ENCODE assay signal across 1 cellular context in the genomic region with DNA sequence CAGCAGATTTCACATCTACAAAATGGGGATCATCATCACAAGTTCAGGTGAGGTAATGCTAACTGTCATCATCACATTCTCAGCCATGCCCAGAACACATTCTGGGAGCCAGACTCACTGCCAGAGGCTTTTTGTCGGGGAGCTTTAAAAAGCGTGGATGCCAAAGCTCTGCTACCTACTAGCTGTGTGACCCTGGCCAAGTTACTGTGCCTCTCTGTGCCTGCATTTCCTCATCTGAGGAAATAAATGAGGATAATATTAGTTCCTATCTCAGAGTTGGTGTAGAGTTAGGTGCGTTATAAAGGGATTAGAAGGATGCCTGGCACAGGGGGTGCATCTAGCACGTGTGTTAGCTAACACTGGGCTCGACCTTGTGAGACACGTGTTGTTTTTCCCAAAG.
TF ChIP-seq lines count a peak whose summit lies in the region.

No MANE protein-coding gene starts in this region.

TF ChIP-seq in HepG2, 621 proteins besides CTCF, POLR2A, EP300 and RAD21:
- TF ChIP-seq, protein P1, sequence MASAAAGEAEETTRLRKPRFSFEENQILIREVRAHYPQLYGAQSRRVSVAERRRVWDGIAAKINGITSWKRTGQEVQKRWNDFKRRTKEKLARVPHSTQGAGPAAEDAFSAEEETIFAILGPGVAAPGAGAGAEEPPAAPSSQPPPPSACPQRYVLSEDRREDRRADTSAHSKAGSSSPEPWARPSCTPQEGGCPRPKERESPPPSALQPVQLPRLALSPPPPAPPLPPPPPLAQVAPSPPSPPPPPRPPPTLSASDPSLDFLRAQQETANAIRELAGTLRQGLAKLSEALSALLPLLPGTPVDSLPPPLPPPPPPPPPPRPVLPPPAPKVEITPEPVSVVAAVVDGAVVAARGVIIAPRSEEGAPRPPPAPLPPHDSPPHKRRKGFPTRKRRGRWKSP (CRISPR knock-in tag; IDR thresholded peaks at IDR 0.05), result no peak
- TF ChIP-seq, protein P2, sequence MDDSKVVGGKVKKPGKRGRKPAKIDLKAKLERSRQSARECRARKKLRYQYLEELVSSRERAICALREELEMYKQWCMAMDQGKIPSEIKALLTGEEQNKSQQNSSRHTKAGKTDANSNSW (CRISPR knock-in tag; IDR thresholded peaks at IDR 0.05; ENCODE audit: borderline replicate concordance), result no peak
- TF ChIP-seq KLF6 (CRISPR knock-in tag; IDR thresholded peaks at IDR 0.05), result no peak
- TF ChIP-seq, protein P3, sequence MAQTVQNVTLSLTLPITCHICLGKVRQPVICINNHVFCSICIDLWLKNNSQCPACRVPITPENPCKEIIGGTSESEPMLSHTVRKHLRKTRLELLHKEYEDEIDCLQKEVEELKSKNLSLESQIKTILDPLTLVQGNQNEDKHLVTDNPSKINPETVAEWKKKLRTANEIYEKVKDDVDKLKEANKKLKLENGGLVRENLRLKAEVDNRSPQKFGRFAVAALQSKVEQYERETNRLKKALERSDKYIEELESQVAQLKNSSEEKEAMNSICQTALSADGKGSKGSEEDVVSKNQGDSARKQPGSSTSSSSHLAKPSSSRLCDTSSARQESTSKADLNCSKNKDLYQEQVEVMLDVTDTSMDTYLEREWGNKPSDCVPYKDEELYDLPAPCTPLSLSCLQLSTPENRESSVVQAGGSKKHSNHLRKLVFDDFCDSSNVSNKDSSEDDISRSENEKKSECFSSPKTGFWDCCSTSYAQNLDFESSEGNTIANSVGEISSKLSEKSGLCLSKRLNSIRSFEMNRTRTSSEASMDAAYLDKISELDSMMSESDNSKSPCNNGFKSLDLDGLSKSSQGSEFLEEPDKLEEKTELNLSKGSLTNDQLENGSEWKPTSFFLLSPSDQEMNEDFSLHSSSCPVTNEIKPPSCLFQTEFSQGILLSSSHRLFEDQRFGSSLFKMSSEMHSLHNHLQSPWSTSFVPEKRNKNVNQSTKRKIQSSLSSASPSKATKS (CRISPR knock-in tag; IDR thresholded peaks at IDR 0.05), result no peak
- no peak for TF ChIP-seq NFE2L1 (CRISPR knock-in tag; IDR thresholded peaks at IDR 0.05; ENCODE audit: borderline replicate concordance)
- TF ChIP-seq, protein P4, sequence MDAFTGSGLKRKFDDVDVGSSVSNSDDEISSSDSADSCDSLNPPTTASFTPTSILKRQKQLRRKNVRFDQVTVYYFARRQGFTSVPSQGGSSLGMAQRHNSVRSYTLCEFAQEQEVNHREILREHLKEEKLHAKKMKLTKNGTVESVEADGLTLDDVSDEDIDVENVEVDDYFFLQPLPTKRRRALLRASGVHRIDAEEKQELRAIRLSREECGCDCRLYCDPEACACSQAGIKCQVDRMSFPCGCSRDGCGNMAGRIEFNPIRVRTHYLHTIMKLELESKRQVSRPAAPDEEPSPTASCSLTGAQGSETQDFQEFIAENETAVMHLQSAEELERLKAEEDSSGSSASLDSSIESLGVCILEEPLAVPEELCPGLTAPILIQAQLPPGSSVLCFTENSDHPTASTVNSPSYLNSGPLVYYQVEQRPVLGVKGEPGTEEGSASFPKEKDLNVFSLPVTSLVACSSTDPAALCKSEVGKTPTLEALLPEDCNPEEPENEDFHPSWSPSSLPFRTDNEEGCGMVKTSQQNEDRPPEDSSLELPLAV (CRISPR knock-in tag; conservative IDR thresholded peaks at IDR 0.05; ENCODE audit: low read depth), result no peak
- TF ChIP-seq ZKSCAN5 (CRISPR knock-in tag; IDR thresholded peaks at IDR 0.05), result no peak
- TF ChIP-seq, protein P5, sequence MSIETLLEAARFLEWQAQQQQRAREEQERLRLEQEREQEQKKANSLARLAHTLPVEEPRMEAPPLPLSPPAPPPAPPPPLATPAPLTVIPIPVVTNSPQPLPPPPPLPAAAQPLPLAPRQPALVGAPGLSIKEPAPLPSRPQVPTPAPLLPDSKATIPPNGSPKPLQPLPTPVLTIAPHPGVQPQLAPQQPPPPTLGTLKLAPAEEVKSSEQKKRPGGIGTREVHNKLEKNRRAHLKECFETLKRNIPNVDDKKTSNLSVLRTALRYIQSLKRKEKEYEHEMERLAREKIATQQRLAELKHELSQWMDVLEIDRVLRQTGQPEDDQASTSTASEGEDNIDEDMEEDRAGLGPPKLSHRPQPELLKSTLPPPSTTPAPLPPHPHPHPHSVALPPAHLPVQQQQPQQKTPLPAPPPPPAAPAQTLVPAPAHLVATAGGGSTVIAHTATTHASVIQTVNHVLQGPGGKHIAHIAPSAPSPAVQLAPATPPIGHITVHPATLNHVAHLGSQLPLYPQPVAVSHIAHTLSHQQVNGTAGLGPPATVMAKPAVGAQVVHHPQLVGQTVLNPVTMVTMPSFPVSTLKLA (IDR thresholded peaks at IDR 0.05), result peak; percentile 43; the same call in 1 of the 2 replicates
- TF ChIP-seq, protein P6, sequence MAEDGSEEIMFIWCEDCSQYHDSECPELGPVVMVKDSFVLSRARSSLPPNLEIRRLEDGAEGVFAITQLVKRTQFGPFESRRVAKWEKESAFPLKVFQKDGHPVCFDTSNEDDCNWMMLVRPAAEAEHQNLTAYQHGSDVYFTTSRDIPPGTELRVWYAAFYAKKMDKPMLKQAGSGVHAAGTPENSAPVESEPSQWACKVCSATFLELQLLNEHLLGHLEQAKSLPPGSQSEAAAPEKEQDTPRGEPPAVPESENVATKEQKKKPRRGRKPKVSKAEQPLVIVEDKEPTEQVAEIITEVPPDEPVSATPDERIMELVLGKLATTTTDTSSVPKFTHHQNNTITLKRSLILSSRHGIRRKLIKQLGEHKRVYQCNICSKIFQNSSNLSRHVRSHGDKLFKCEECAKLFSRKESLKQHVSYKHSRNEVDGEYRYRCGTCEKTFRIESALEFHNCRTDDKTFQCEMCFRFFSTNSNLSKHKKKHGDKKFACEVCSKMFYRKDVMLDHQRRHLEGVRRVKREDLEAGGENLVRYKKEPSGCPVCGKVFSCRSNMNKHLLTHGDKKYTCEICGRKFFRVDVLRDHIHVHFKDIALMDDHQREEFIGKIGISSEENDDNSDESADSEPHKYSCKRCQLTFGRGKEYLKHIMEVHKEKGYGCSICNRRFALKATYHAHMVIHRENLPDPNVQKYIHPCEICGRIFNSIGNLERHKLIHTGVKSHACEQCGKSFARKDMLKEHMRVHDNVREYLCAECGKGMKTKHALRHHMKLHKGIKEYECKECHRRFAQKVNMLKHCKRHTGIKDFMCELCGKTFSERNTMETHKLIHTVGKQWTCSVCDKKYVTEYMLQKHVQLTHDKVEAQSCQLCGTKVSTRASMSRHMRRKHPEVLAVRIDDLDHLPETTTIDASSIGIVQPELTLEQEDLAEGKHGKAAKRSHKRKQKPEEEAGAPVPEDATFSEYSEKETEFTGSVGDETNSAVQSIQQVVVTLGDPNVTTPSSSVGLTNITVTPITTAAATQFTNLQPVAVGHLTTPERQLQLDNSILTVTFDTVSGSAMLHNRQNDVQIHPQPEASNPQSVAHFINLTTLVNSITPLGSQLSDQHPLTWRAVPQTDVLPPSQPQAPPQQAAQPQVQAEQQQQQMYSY (CRISPR knock-in tag; IDR thresholded peaks at IDR 0.05), result no peak
- TF ChIP-seq ZNF768 (CRISPR knock-in tag; IDR thresholded peaks at IDR 0.05), result peak; percentile 81; the same call in 1 of the 2 replicates
- TF ChIP-seq ZNF260 (CRISPR knock-in tag; IDR thresholded peaks at IDR 0.05; ENCODE audit: borderline replicate concordance, low read depth), result no peak
